In genomic region chr4:41550308-41550707, GRCh38 we compare ENCODE assay signal across 1 cellular context.
TF ChIP-seq lines count a peak whose summit lies in the region.

No MANE protein-coding gene starts in this region.

TF ChIP-seq in SK-N-SH treated with all-trans-retinoic acid at 6 μM for 48 hours, 23 proteins besides CTCF, POLR2A, EP300 and RAD21 (continued from another document):
- TF ChIP-seq ZNF8 (CRISPR knock-in tag; IDR thresholded peaks at IDR 0.05) (no peak), OSR1 (CRISPR knock-in tag; IDR thresholded peaks at IDR 0.05) (no peak)
TF ChIP-seq in SK-N-SH treated with all-trans-retinoic acid at 6 μM for 48 hours: peak in this region for 1.
